ENCODE assay signal across 27 cellular contexts in the genomic region with DNA sequence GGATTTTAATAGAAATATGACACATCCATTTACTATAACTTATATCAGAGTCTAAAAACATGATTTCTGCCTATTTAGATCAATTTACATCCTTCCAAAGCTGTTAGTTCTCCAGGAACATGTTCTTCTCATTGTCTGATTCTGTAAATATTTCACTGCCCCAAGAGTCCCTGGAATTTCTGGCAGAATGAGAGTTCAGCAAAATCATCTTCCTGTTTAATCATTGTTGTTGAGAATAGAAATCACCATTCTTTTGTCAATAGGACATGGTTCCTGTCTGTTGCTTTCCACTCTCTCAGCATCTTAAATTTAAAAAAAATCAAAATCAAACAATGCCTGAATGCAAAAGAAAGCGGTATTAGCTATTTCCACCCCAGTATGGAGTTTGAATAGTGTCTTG.
"Had no signal": no experiment of that assay in that cellular context is flagged by ENCODE, and none has a peak within 500 bp of the region (broad histone marks: within the 10 kb centered on the region; RNA-seq: fewer than 3 reads in every experiment).

No MANE protein-coding gene starts in this region.

- H3K4me3 ChIP-seq: ascending aorta, coronary artery, esophagus muscularis mucosa, gastrocnemius medialis had no signal

- H3K27ac ChIP-seq: ascending aorta, brain microvascular endothelial cell, coronary artery, esophagus muscularis mucosa, foreskin keratinocyte, gastrocnemius medialis had no signal

- H3K4me1 ChIP-seq: ascending aorta, esophagus muscularis mucosa, foreskin keratinocyte, gastrocnemius medialis had no signal

- H3K9me3 ChIP-seq: ascending aorta, esophagus muscularis mucosa, gastrocnemius medialis had no signal

- DNase-seq: activated CD4-positive, alpha-beta memory T cell treated with anti-CD3 and anti-CD28 coated beads for 36 hours; activated CD4-positive, alpha-beta T cell treated with anti-CD3 and anti-CD28 coated beads for 36 hours; activated CD4-positive, alpha-beta T cell treated with anti-CD3 and anti-CD28 coated beads, Interleukin-2, amount 10 ng/mL, durations not matched to agents 24 days and 14 days; activated CD4-positive, CD25-positive, alpha-beta regulatory T cell; activated CD4-positive, CD25-positive, alpha-beta regulatory T cell treated with anti-CD3 and anti-CD28 coated beads, Interleukin-2, amount 50 U/mL, for 72 hours; activated CD8-positive, alpha-beta memory T cell treated with anti-CD3 and anti-CD28 coated beads, Interleukin-2, amount 10 ng/mL, durations not matched to agents 7 days and 5 days; activated CD8-positive, alpha-beta memory T cell treated with anti-CD3 and anti-CD28 coated beads, Interleukin-2, amount 50 U/mL, for 4 hours; activated CD8-positive, alpha-beta T cell treated with anti-CD3 and anti-CD28 coated beads, Interleukin-2, amount 10 ng/mL, durations not matched to agents 7 days and 5 days; activated gamma-delta T cell; activated naive CD4-positive, alpha-beta T cell; activated naive CD4-positive, alpha-beta T cell treated with anti-CD3 and anti-CD28 coated beads, Interleukin-2, amount 10 ng/mL, durations not matched to agents 7 days and 5 days; activated naive CD8-positive, alpha-beta T cell treated with anti-CD3 and anti-CD28 coated beads, Interleukin-2, amount 10 ng/mL, durations not matched to agents 7 days and 5 days; activated T-cell treated with anti-CD3 and anti-CD28 coated beads, Interleukin-2, amount 50 U/mL, for 1 hour; activated T-cell treated with anti-CD3 and anti-CD28 coated beads, Interleukin-2, amount 50 U/mL, for 48 hours; brain microvascular endothelial cell; effector CD8-positive, alpha-beta T cell; erythroblast; foreskin keratinocyte; gastrocnemius medialis; glutamatergic neuron; T-helper 2 cell had no signal

- ATAC-seq: activated CD4-positive, alpha-beta T cell treated with anti-CD3 and anti-CD28 coated beads for 36 hours; activated CD8-positive, alpha-beta memory T cell treated with anti-CD3 and anti-CD28 coated beads, Interleukin-2, amount 10 ng/mL, durations not matched to agents 7 days and 5 days; activated CD8-positive, alpha-beta T cell treated with anti-CD3 and anti-CD28 coated beads, Interleukin-2, amount 10 ng/mL, durations not matched to agents 7 days and 5 days; activated naive CD4-positive, alpha-beta T cell treated with anti-CD3 and anti-CD28 coated beads, Interleukin-2, amount 50 U/mL, for 72 hours; foreskin keratinocyte; gastrocnemius medialis had no signal

- H3K36me3 ChIP-seq: ascending aorta, brain microvascular endothelial cell, esophagus muscularis mucosa, gastrocnemius medialis had no signal

- FAIRE-seq: bronchial epithelial cell, endometrium had no signal

- H3K27me3 ChIP-seq: ascending aorta, brain microvascular endothelial cell, esophagus muscularis mucosa, foreskin keratinocyte, gastrocnemius medialis had no signal
